ENCODE assay signal across 16 cellular contexts in genomic region chr2:75108937-75109482, GRCh38.
"Had no signal": no experiment of that assay in that cellular context is flagged by ENCODE, and none has a peak within 500 bp of the region (broad histone marks: within the 10 kb centered on the region; RNA-seq: fewer than 3 reads in every experiment).

No MANE protein-coding gene starts in this region.

- H3K27me3 ChIP-seq: adrenal gland, dorsolateral prefrontal cortex, esophagus squamous epithelium, left lung, spleen, testis, upper lobe of right lung had no signal

- ATAC-seq: activated CD4-positive, CD25-positive, alpha-beta regulatory T cell treated with anti-CD3 and anti-CD28 coated beads, Interleukin-2, amount 50 U/mL, for 24 hours; activated T-cell treated with anti-CD3 and anti-CD28 coated beads, Interleukin-2, amount 50 U/mL, for 4 hours; left lung; natural killer cell treated with Interleukin-12 subunit alpha and Interleukin-12 subunit beta and Interleukin-15 and Interleukin-18, amount 100 ng/mL, for 72 hours; right cardiac atrium; stimulated activated naive CD8-positive, alpha-beta T cell treated with anti-CD3 and anti-CD28 coated beads, Interleukin-15, amount 100 ng/mL, for 72 hours; upper lobe of right lung had no signal

- FAIRE-seq: keratinocyte had no signal

- H3K9me3 ChIP-seq: esophagus squamous epithelium, left lung, testis, upper lobe of right lung had no signal

- H3K36me3 ChIP-seq: adrenal gland, esophagus squamous epithelium, left lung, spleen, upper lobe of right lung had no signal

- H3K4me3 ChIP-seq: adrenal gland, dorsolateral prefrontal cortex, esophagus squamous epithelium, left lung, spleen, testis, upper lobe of right lung had no signal

- H3K27ac ChIP-seq: adrenal gland, dorsolateral prefrontal cortex, esophagus squamous epithelium, left lung, spleen, testis, upper lobe of right lung had no signal

- DNase-seq: activated CD4-positive, alpha-beta T cell treated with anti-CD3 and anti-CD28 coated beads, Interleukin-2, amount 50 U/mL, for 4 hours; activated effector memory CD4-positive, alpha-beta T cell treated with Interleukin-2 at 50 U/mL for 16 hours; activated T-cell treated with anti-CD3 and anti-CD28 coated beads, Interleukin-2, amount 50 U/mL, for 4 hours; adrenal gland; dorsolateral prefrontal cortex; esophagus squamous epithelium; hippocampal formation; left lung; right cardiac atrium; spleen; stimulated activated naive CD8-positive, alpha-beta T cell treated with anti-CD3 and anti-CD28 coated beads, Interleukin-15, amount 100 ng/mL, for 72 hours; testis; upper lobe of right lung had no signal

- H3K4me1 ChIP-seq: adrenal gland, esophagus squamous epithelium, left lung, spleen, testis, upper lobe of right lung had no signal
